In the genomic region with DNA sequence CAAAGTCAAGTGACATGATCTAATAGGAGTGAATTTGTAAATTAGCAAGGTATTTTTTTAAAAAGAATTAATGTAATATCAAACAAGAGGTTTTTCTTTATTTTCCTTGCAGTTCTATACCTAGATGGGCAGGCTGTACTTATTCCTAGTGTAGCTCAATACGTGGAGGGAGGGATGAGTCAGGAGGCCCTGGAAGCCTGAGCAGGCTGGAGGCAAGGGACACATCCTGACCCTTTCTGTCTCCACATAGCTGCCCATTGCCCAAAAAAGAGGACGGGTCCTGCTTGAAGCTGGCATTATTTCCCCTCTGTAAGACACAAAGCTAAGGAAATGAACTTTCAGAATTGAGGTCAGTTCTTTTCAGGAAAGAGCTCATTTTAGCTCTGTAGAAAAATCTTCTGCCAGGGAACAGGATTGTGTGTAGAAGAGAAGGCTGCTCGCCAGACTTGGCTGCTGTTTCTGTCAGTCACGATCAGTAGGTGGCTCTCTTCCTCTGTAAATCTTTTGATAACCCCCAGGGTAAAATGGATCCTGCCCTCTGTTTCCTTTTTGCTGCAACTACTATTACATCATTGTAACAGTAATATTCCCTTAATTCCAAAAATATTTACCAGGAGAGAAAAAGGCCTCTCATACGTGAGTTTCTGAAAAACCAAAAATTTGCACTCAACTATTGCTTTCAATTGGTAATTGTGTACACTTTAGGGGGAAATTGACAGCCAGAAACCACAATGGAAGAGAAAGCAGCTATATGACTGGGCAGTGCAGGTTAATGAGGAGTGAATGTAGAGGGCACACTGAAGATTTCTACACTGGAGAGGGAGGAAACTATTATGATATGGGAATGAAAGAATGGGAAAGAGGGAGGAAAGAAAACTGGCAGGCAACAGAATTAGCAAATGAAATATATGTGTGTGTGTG, we compare ENCODE assay signal across 8 cellular contexts. TPM values are rescaled to one million over a fixed set of nuclear protein-coding genes. Genes with fewer than 3 reads are reported as not detected.
DNase-seq lines count a peak whose midpoint lies in the region; ATAC-seq, FAIRE-seq and TF ChIP-seq lines count a peak whose summit lies in the region.

No MANE protein-coding gene starts in this region.

- H3K9ac ChIP-seq in Karpas-422 (ENCODE audit: low read length): no peak overlapping the region

- FAIRE-seq in A549 (lab: Jason Lieb, UNC): no peak

- H3K36me3 ChIP-seq in Karpas-422 (ENCODE audit: insufficient read depth, low read length): no peaks in the 10 kb centered on the region

- H3K4me2 ChIP-seq in A549 (no peak overlapping the region), Karpas-422 (ENCODE audit: low read depth, low read length, poor library complexity, severe bottlenecking) (no peak overlapping the region)

- in situ Hi-C loops in GM13977 (cut with MboI; ENCODE audit: low pct_unique_long_range_greater_than_20kb, low sequenced_read_pairs, unreplicated experiment): no loop called here

- H2AFZ ChIP-seq in Karpas-422 (ENCODE audit: low read length): no peak overlapping the region

- H3K27me3 ChIP-seq in Karpas-422 (ENCODE audit: low read length): no peaks in the 10 kb centered on the region

- no peaks in the 10 kb centered on the region; the same call in 2 of the 3 replicates for H3K9me3 ChIP-seq in A549
- H3K9me3 ChIP-seq in Karpas-422 (ENCODE audit: low read length): no peaks in the 10 kb centered on the region

- H3K79me2 ChIP-seq in Karpas-422 (ENCODE audit: low read length): no peaks in the 10 kb centered on the region

- 8% methylated on average over 5 of the region's 5 CpGs for WGBS in A549 (ENCODE audit: missing lambda C conversion rate)

- DNase-seq in A549 (ENCODE audit: low read depth in 1 of 2, low spot score in 1 of 2) (peak in 1 of 2 experiments; percentile 28), GM13977 (ENCODE audit: low spot score) (peak; percentile 33), NB4 (ENCODE audit: low read depth) (peak; percentile 91), brain pericyte (ENCODE audit: low read depth, low spot score) (peak; percentile 5), myocyte (ENCODE audit: low read depth) (peak; percentile 68), Karpas-422 (no peak), NCI-H524 treated with DMSO at 0.1 percent for 48 hours (lab: John Stamatoyannopoulos, UW) (no peak)

- H3K4me3 ChIP-seq in A549 (no peak overlapping the region), NB4 (ENCODE audit: low read depth, low read length) (peak overlapping the region; percentile 32), Karpas-422 (ENCODE audit: low read length) (no peak overlapping the region)

- TF ChIP-seq POLR2A in A549 (IDR thresholded peaks at IDR 0.05; ENCODE audit: low read length) (no peak), NB4 (IDR thresholded peaks at IDR 0.05; ENCODE audit: extremely low read depth, insufficient read length) (no peak)

- no peak for TF ChIP-seq EP300 in A549 (IDR thresholded peaks at IDR 0.05)

- ATAC-seq in A549 (peak; percentile 86 to 87), HG02623 (IDR thresholded peaks at IDR 0.05; ENCODE audit: unreplicated experiment) (peak; percentile 83)

- CTCF ChIA-PET in A549 (lab: Yijun Ruan, JAX): interaction anchor here (0.5 to 1.4 kb wide), 5 partner anchors 9 to 255 kb away, joined by 3 to 4 read pairs (median 3); partner anchors contain the start of gene IFNA8

- no peak; the same call in 2 of the 3 replicates for TF ChIP-seq CTCF in A549 (IDR thresholded peaks at IDR 0.05)
- peak; percentile 55 for TF ChIP-seq CTCF in GM13977 (IDR thresholded peaks at IDR 0.05; ENCODE audit: extremely low read depth, insufficient read depth, missing control alignments)
- peak; percentile 83 for TF ChIP-seq CTCF in NB4 (IDR thresholded peaks at IDR 0.05; ENCODE audit: low read depth, low read length)

- H3K27ac ChIP-seq in A549 (no peak overlapping the region), Karpas-422 (ENCODE audit: low read length) (no peak overlapping the region)

- H3K9me2 ChIP-seq in Karpas-422 (replicated peaks; ENCODE audit: insufficient read depth, low read length): no peaks in the 10 kb centered on the region

- no peaks in the 10 kb centered on the region; the same call in 1 of the 2 replicates for H4K20me1 ChIP-seq in Karpas-422 (ENCODE audit: insufficient read depth, low read depth, low read length)

- POLR2A ChIA-PET in A549 (lab: Yijun Ruan, JAX): no interaction called here

- TF ChIP-seq RAD21 in A549 (conservative IDR thresholded peaks at IDR 0.05 in 1 of 2, IDR thresholded peaks at IDR 0.05 in 1 of 2): peak; percentile 28 to 36; a peak in 2 of 5 replicates

- H3K4me1 ChIP-seq in A549 (no peaks in the 10 kb centered on the region), Karpas-422 (ENCODE audit: low read length) (no peaks in the 10 kb centered on the region)

TF ChIP-seq in A549, 52 proteins besides CTCF, POLR2A, EP300 and RAD21 (continues in another document):
- TF ChIP-seq CEBPB (IDR thresholded peaks at IDR 0.05) (no peak), FOSL2 (IDR thresholded peaks at IDR 0.05) (no peak), FOSL2 (CRISPR knock-in tag; IDR thresholded peaks at IDR 0.05) (no peak), HEYL (CRISPR knock-in tag; IDR thresholded peaks at IDR 0.05) (no peak), GATA3 (IDR thresholded peaks at IDR 0.05; ENCODE audit: borderline replicate concordance) (no peak), MYC (IDR thresholded peaks at IDR 0.05; ENCODE audit: borderline replicate concordance, low read length) (no peak), ZFP36 (IDR thresholded peaks at IDR 0.05; ENCODE audit: borderline replicate concordance, partially characterized antibody) (no peak), ZC3H11A (IDR thresholded peaks at IDR 0.05) (no peak), HMGXB4 (CRISPR knock-in tag; IDR thresholded peaks at IDR 0.05; ENCODE audit: borderline replicate concordance) (no peak), MAFK (IDR thresholded peaks at IDR 0.05; ENCODE audit: partially characterized antibody) (no peak), EHF (CRISPR knock-in tag; IDR thresholded peaks at IDR 0.05) (no peak), EHMT2 (IDR thresholded peaks at IDR 0.05; ENCODE audit: low read depth) (no peak), ZNF302 (CRISPR knock-in tag; IDR thresholded peaks at IDR 0.05) (no peak), KDM1A (IDR thresholded peaks at IDR 0.05; ENCODE audit: low read depth) (no peak)

RNA-seq across cellular contexts. Expression of gene IFNW1, which starts 12.3 kb away (rescaled TPM):
- not detected in 2 replicates for polyA plus RNA-seq in A549 (2011; rRNA removed)
- not detected in 2 replicates for polyA plus RNA-seq in A549 (2012; cell fraction: cytosol; rRNA removed)
- not detected in 2 replicates for polyA plus RNA-seq in A549 (2012; cell fraction: nucleus; rRNA removed)
- not detected in 3 replicates for polyA plus RNA-seq in A549 (2017; fragmentation: RNase III; extraction: RNeasy Plus Mini Kit Qiagen cat#74134 plus additional on column Dnase treatment)
- polyA minus RNA-seq in A549 (2011; rRNA and poly(A)+ RNA removed): not detected in 2 replicates
- not detected in 2 replicates for total RNA-seq in myocyte
- polyA plus RNA-seq in myocyte (2012): not detected
- not detected in 2 replicates for total RNA-seq in Karpas-422 (2014; rRNA removed; shearing (Covaris generic); ENCODE audit: low replicate concordance)

RNA-seq across cellular contexts. Expression of gene IFNA21, which starts 12.5 kb away (rescaled TPM):
- polyA plus RNA-seq in A549 (2011; rRNA removed) (not detected in 2 replicates), A549 (2017; fragmentation: RNase III; extraction: RNeasy Plus Mini Kit Qiagen cat#74134 plus additional on column Dnase treatment) (not detected in 3 replicates)
- polyA plus RNA-seq in A549 (2012; cell fraction: cytosol; rRNA removed): not detected in 2 replicates
- polyA plus RNA-seq in A549 (2012; cell fraction: nucleus; rRNA removed): not detected in 2 replicates
- polyA minus RNA-seq in A549 (2011; rRNA and poly(A)+ RNA removed): not detected in 2 replicates
- not detected in 2 replicates for total RNA-seq in myocyte
- polyA plus RNA-seq in myocyte (2012): not detected
- not detected in 2 replicates for total RNA-seq in Karpas-422 (2014; rRNA removed; shearing (Covaris generic); ENCODE audit: low replicate concordance)

RNA-seq across cellular contexts. Expression of gene IFNA4, which starts 33.4 kb away (rescaled TPM):
- polyA plus RNA-seq in A549 (2011; rRNA removed) (not detected in 2 replicates), A549 (2017; fragmentation: RNase III; extraction: RNeasy Plus Mini Kit Qiagen cat#74134 plus additional on column Dnase treatment) (not detected in 3 replicates)
- polyA plus RNA-seq in A549 (2012; cell fraction: cytosol; rRNA removed): not detected in 2 replicates
- not detected in 2 replicates for polyA plus RNA-seq in A549 (2012; cell fraction: nucleus; rRNA removed)
- polyA minus RNA-seq in A549 (2011; rRNA and poly(A)+ RNA removed): not detected in 2 replicates
- total RNA-seq in myocyte: not detected in 2 replicates
- polyA plus RNA-seq in myocyte (2012): not detected
- not detected in 2 replicates for total RNA-seq in Karpas-422 (2014; rRNA removed; shearing (Covaris generic); ENCODE audit: low replicate concordance)

RNA-seq across cellular contexts. Expression of gene IFNA7, which starts 48.1 kb away (rescaled TPM):
- polyA plus RNA-seq in A549 (2011; rRNA removed) (not detected in 2 replicates), A549 (2017; fragmentation: RNase III; extraction: RNeasy Plus Mini Kit Qiagen cat#74134 plus additional on column Dnase treatment) (not detected in 3 replicates)
- polyA plus RNA-seq in A549 (2012; cell fraction: cytosol; rRNA removed): not detected in 2 replicates
- polyA plus RNA-seq in A549 (2012; cell fraction: nucleus; rRNA removed): not detected in 2 replicates
- not detected in 2 replicates for polyA minus RNA-seq in A549 (2011; rRNA and poly(A)+ RNA removed)
- total RNA-seq in myocyte: not detected in 2 replicates
- polyA plus RNA-seq in myocyte (2012): not detected
- total RNA-seq in Karpas-422 (2014; rRNA removed; shearing (Covaris generic); ENCODE audit: low replicate concordance): not detected in 2 replicates

RNA-seq across cellular contexts. Expression of gene IFNA10, which starts 53.0 kb away (rescaled TPM):
- polyA plus RNA-seq in A549 (2011; rRNA removed): not detected in 2 replicates
- not detected in 2 replicates for polyA plus RNA-seq in A549 (2012; cell fraction: cytosol; rRNA removed)
- not detected in 2 replicates for polyA plus RNA-seq in A549 (2012; cell fraction: nucleus; rRNA removed)
- not detected in 3 replicates for polyA plus RNA-seq in A549 (2017; fragmentation: RNase III; extraction: RNeasy Plus Mini Kit Qiagen cat#74134 plus additional on column Dnase treatment)
- not detected in 2 replicates for polyA minus RNA-seq in A549 (2011; rRNA and poly(A)+ RNA removed)
- not detected in 2 replicates for total RNA-seq in myocyte
- polyA plus RNA-seq in myocyte (2012): not detected
- not detected in 2 replicates for total RNA-seq in Karpas-422 (2014; rRNA removed; shearing (Covaris generic); ENCODE audit: low replicate concordance)

Comparison
In these comparisons a context has a peak if more than half of its experiments do, and no peak if none do; other contexts are left out.
1. DNase-seq: peak in GM13977 (single experiment), NB4 (single experiment), brain pericyte (single experiment) and myocyte (single experiment); none in Karpas-422 (single experiment) and NCI-H524 treated with DMSO at 0.1 percent for 48 hours (single experiment).